ENCODE assay signal across 2 cellular contexts in the genomic region with DNA sequence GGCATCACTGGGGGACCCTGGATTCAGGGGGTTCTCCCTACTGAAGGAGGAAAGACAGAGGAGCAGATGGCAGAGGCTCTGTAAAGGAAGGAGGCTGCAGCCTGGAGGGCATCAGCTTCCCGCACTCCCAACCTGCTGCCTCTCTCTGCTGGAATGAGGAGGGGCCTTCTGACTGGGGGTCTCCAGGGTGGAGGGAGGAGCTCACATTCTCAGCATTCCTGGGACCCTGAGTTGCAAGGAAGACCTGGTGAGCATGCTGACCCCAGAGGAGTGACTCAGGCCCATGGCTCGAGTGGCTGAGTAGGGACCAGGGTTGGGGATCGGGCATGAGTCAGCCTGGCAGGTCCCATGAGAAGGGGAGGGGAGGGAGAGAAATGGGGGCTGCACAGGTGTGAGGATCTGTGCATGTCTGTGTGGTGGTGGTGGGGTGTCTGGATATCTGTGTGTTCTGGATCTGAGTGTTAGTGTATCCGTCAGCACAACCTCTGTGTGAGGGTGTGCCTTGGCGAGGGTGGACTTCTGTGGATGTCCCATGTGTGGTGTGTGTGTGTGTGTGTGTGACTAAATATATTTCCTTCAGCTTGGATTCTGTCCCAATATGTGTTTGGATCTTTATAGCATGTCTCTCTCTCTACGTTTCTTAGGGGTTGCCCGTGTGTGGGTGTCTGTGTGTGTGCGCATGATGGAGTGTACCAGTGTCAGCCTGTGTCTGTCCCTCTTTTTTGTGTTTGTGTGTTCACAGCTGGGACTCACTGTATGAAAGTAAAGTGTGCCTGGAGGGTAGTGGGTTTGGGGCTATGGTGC.
A peak's percentile ranks its signal among the peaks of the same experiment; 100 is the strongest.
TF ChIP-seq lines count a peak whose summit lies in the region.

No MANE protein-coding gene starts in this region.

TF ChIP-seq in HCT116, 20 proteins besides CTCF, POLR2A, EP300 and RAD21 (continued from another document):
- TF ChIP-seq, protein P1, sequence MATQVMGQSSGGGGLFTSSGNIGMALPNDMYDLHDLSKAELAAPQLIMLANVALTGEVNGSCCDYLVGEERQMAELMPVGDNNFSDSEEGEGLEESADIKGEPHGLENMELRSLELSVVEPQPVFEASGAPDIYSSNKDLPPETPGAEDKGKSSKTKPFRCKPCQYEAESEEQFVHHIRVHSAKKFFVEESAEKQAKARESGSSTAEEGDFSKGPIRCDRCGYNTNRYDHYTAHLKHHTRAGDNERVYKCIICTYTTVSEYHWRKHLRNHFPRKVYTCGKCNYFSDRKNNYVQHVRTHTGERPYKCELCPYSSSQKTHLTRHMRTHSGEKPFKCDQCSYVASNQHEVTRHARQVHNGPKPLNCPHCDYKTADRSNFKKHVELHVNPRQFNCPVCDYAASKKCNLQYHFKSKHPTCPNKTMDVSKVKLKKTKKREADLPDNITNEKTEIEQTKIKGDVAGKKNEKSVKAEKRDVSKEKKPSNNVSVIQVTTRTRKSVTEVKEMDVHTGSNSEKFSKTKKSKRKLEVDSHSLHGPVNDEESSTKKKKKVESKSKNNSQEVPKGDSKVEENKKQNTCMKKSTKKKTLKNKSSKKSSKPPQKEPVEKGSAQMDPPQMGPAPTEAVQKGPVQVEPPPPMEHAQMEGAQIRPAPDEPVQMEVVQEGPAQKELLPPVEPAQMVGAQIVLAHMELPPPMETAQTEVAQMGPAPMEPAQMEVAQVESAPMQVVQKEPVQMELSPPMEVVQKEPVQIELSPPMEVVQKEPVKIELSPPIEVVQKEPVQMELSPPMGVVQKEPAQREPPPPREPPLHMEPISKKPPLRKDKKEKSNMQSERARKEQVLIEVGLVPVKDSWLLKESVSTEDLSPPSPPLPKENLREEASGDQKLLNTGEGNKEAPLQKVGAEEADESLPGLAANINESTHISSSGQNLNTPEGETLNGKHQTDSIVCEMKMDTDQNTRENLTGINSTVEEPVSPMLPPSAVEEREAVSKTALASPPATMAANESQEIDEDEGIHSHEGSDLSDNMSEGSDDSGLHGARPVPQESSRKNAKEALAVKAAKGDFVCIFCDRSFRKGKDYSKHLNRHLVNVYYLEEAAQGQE (IDR thresholded peaks at IDR 0.05; ENCODE audit: low read depth) = no peak
- TF ChIP-seq FOSL1 (IDR thresholded peaks at IDR 0.05; ENCODE audit: low read depth) (peak; percentile 93), SIN3A (IDR thresholded peaks at IDR 0.05; ENCODE audit: low read depth) (no peak; the same call in 1 of the 2 replicates)
- TF ChIP-seq, protein P2, sequence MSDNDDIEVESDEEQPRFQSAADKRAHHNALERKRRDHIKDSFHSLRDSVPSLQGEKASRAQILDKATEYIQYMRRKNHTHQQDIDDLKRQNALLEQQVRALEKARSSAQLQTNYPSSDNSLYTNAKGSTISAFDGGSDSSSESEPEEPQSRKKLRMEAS (IDR thresholded peaks at IDR 0.05) = peak; percentile 69

TF ChIP-seq in WTC11, 78 proteins besides CTCF, POLR2A, EP300 and RAD21:
- TF ChIP-seq, protein P3, sequence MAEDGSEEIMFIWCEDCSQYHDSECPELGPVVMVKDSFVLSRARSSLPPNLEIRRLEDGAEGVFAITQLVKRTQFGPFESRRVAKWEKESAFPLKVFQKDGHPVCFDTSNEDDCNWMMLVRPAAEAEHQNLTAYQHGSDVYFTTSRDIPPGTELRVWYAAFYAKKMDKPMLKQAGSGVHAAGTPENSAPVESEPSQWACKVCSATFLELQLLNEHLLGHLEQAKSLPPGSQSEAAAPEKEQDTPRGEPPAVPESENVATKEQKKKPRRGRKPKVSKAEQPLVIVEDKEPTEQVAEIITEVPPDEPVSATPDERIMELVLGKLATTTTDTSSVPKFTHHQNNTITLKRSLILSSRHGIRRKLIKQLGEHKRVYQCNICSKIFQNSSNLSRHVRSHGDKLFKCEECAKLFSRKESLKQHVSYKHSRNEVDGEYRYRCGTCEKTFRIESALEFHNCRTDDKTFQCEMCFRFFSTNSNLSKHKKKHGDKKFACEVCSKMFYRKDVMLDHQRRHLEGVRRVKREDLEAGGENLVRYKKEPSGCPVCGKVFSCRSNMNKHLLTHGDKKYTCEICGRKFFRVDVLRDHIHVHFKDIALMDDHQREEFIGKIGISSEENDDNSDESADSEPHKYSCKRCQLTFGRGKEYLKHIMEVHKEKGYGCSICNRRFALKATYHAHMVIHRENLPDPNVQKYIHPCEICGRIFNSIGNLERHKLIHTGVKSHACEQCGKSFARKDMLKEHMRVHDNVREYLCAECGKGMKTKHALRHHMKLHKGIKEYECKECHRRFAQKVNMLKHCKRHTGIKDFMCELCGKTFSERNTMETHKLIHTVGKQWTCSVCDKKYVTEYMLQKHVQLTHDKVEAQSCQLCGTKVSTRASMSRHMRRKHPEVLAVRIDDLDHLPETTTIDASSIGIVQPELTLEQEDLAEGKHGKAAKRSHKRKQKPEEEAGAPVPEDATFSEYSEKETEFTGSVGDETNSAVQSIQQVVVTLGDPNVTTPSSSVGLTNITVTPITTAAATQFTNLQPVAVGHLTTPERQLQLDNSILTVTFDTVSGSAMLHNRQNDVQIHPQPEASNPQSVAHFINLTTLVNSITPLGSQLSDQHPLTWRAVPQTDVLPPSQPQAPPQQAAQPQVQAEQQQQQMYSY (CRISPR knock-in tag; IDR thresholded peaks at IDR 0.05) = peak; percentile 92
- TF ChIP-seq GABPB1 (CRISPR knock-in tag; IDR thresholded peaks at IDR 0.05) (no peak), TEAD1 (CRISPR knock-in tag; IDR thresholded peaks at IDR 0.05) (peak; percentile 75; the same call in 1 of the 2 replicates), TEAD4 (CRISPR knock-in tag; IDR thresholded peaks at IDR 0.05) (peak; percentile 94)
- TF ChIP-seq, protein P4, sequence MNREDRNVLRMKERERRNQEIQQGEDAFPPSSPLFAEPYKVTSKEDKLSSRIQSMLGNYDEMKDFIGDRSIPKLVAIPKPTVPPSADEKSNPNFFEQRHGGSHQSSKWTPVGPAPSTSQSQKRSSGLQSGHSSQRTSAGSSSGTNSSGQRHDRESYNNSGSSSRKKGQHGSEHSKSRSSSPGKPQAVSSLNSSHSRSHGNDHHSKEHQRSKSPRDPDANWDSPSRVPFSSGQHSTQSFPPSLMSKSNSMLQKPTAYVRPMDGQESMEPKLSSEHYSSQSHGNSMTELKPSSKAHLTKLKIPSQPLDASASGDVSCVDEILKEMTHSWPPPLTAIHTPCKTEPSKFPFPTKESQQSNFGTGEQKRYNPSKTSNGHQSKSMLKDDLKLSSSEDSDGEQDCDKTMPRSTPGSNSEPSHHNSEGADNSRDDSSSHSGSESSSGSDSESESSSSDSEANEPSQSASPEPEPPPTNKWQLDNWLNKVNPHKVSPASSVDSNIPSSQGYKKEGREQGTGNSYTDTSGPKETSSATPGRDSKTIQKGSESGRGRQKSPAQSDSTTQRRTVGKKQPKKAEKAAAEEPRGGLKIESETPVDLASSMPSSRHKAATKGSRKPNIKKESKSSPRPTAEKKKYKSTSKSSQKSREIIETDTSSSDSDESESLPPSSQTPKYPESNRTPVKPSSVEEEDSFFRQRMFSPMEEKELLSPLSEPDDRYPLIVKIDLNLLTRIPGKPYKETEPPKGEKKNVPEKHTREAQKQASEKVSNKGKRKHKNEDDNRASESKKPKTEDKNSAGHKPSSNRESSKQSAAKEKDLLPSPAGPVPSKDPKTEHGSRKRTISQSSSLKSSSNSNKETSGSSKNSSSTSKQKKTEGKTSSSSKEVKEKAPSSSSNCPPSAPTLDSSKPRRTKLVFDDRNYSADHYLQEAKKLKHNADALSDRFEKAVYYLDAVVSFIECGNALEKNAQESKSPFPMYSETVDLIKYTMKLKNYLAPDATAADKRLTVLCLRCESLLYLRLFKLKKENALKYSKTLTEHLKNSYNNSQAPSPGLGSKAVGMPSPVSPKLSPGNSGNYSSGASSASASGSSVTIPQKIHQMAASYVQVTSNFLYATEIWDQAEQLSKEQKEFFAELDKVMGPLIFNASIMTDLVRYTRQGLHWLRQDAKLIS (CRISPR knock-in tag; IDR thresholded peaks at IDR 0.05; ENCODE audit: borderline replicate concordance) = no peak
